3 cellular contexts compared by ENCODE assay signal in the genomic region with DNA sequence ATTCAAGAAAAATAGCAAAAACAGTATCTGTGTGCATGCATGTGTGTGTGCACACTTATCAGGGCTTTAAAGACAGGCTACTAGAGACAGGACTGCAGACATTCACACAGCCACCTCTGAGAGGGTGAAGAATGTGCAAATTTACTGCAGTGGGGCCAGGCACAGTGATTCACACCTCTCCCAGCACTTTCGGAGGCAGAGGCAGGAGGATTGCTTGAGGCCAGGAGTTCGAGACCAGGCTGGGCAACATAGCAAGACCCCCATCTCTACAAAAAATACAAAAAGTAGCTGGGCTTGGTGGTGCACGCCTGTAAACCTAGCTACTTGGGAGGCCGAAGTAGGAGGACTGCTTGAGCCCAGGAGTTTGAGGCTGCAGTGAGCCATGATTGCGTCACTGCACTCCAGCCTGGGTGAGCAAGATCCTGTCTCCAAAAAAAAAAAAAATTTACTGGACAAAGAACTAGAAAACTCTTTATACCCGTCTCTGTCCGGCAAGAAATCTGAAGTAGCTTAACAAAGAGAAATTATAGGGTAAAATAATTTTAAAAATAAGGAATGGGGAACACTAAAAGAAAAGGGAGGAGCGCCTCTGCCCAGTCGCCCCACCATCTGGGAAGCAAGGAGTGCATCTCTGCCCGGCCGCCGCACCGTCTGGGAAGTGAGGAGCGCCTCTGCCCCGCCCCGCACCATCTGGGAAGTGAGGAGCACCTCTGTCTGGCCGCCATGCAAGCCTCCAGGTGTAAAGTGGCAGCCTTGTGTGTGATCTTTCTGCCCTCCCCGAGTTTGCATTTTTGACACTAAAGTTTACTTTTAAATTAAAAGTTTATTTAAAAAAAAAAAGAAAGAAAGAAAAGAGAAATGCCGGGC.
A peak's percentile ranks its signal among the peaks of the same experiment; 100 is the strongest.
TF ChIP-seq lines count a peak whose summit lies in the region.

No MANE protein-coding gene starts in this region.

TF ChIP-seq in GM23338, 12 proteins besides CTCF, POLR2A, EP300 and RAD21:
- TF ChIP-seq, protein P1, sequence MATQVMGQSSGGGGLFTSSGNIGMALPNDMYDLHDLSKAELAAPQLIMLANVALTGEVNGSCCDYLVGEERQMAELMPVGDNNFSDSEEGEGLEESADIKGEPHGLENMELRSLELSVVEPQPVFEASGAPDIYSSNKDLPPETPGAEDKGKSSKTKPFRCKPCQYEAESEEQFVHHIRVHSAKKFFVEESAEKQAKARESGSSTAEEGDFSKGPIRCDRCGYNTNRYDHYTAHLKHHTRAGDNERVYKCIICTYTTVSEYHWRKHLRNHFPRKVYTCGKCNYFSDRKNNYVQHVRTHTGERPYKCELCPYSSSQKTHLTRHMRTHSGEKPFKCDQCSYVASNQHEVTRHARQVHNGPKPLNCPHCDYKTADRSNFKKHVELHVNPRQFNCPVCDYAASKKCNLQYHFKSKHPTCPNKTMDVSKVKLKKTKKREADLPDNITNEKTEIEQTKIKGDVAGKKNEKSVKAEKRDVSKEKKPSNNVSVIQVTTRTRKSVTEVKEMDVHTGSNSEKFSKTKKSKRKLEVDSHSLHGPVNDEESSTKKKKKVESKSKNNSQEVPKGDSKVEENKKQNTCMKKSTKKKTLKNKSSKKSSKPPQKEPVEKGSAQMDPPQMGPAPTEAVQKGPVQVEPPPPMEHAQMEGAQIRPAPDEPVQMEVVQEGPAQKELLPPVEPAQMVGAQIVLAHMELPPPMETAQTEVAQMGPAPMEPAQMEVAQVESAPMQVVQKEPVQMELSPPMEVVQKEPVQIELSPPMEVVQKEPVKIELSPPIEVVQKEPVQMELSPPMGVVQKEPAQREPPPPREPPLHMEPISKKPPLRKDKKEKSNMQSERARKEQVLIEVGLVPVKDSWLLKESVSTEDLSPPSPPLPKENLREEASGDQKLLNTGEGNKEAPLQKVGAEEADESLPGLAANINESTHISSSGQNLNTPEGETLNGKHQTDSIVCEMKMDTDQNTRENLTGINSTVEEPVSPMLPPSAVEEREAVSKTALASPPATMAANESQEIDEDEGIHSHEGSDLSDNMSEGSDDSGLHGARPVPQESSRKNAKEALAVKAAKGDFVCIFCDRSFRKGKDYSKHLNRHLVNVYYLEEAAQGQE (IDR thresholded peaks at IDR 0.05; ENCODE audit: unreplicated experiment), result no peak

TF ChIP-seq in IMR-90, 13 proteins besides CTCF, POLR2A, EP300 and RAD21:
- TF ChIP-seq BHLHE40 (IDR thresholded peaks at IDR 0.05; ENCODE audit: low read depth, low read length) (no peak), SMC3 (IDR thresholded peaks at IDR 0.05; ENCODE audit: low read depth, low read length) (no peak), MXI1 (IDR thresholded peaks at IDR 0.05; ENCODE audit: borderline replicate concordance, low read depth, low read length) (no peak), RFX5 (IDR thresholded peaks at IDR 0.05; ENCODE audit: low read depth, low read length) (no peak), CEBPB (IDR thresholded peaks at IDR 0.05; ENCODE audit: low read depth, low read length) (peak; percentile 56), MAFK (IDR thresholded peaks at IDR 0.05; ENCODE audit: low read depth, low read length) (no peak)

TF ChIP-seq in WTC11, 78 proteins besides CTCF, POLR2A, EP300 and RAD21:
- TF ChIP-seq, protein P2, sequence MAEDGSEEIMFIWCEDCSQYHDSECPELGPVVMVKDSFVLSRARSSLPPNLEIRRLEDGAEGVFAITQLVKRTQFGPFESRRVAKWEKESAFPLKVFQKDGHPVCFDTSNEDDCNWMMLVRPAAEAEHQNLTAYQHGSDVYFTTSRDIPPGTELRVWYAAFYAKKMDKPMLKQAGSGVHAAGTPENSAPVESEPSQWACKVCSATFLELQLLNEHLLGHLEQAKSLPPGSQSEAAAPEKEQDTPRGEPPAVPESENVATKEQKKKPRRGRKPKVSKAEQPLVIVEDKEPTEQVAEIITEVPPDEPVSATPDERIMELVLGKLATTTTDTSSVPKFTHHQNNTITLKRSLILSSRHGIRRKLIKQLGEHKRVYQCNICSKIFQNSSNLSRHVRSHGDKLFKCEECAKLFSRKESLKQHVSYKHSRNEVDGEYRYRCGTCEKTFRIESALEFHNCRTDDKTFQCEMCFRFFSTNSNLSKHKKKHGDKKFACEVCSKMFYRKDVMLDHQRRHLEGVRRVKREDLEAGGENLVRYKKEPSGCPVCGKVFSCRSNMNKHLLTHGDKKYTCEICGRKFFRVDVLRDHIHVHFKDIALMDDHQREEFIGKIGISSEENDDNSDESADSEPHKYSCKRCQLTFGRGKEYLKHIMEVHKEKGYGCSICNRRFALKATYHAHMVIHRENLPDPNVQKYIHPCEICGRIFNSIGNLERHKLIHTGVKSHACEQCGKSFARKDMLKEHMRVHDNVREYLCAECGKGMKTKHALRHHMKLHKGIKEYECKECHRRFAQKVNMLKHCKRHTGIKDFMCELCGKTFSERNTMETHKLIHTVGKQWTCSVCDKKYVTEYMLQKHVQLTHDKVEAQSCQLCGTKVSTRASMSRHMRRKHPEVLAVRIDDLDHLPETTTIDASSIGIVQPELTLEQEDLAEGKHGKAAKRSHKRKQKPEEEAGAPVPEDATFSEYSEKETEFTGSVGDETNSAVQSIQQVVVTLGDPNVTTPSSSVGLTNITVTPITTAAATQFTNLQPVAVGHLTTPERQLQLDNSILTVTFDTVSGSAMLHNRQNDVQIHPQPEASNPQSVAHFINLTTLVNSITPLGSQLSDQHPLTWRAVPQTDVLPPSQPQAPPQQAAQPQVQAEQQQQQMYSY (CRISPR knock-in tag; IDR thresholded peaks at IDR 0.05), result no peak
- TF ChIP-seq ZNF121 (CRISPR knock-in tag; IDR thresholded peaks at IDR 0.05), result peak; percentile 82; the same call in 1 of the 2 replicates
